In the genomic region with DNA sequence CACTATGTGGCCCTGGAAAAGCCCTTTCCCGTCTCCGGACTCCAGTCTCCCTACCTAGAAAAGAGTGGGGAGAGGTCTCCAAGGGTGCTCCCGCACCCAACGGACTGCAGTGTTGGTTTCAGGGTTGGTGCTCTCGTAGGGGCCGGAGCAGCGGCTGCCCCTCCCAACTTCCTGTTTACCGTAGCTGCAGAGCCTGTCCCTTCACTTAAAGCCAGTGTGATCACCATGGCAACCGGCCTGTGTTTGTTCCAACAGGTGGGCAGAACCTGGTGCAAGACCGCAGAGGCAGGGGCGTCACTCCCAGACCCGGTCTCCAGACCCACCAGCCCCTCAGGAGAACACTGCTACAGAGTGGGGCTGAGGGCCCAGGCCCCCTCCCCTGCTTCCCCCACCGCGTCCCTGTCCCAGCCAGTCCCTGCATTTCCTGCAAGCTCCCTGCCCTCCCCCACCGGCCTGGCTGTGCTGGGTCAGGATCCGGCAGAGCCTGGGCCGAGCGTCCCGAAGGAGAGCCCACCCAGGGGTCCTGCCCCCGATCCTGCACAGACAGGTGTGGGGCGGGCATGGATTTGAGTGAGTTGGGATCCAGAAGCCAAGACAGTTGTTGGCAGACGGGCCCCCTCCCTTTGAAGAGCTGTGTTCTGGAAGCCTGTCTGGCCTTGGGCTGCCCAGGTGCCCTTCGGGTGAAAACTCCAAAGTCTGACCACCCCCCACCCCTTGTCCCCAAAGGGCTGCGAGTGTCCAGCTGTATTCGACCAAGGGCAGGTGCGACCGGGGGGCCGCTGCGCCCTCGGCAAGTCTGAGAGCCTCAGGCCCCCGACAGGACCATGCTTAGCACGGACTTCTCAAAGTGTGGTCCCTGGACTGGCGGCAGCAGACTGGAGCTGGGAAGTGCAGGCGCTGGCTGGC, we compare ENCODE assay signal across 9 cellular contexts. TPM values are rescaled to one million over a fixed set of nuclear protein-coding genes. Genes with fewer than 3 reads are reported as not detected.
DNase-seq lines count a peak whose midpoint lies in the region; ATAC-seq lines count a peak whose summit lies in the region.
"Had no signal": no experiment of that assay in that cellular context is flagged by ENCODE, and none has a peak within 500 bp of the region (broad histone marks: within the 10 kb centered on the region; RNA-seq: fewer than 3 reads in every experiment).

No MANE protein-coding gene starts in this region.

- H3K4me3 Mint-ChIP-seq in T-helper 2 cell treated with Interferon-gamma antibody and Interleukin-4, amounts not matched to agents 5 μg/mL and 100 μg/mL, for 36 hours: peak overlapping the region; percentile 72

- peaks cover 6% of the 10 kb centered on the region for H3K9me3 ChIP-seq in Karpas-422 (ENCODE audit: low read length)
- no peaks in the 10 kb centered on the region for H3K9me3 ChIP-seq in mucosa of stomach (ENCODE audit: control insufficient read depth, low read length)

- no peak for ATAC-seq in HG03565 (IDR thresholded peaks at IDR 0.05; ENCODE audit: unreplicated experiment)
- ATAC-seq in HG03159 (IDR thresholded peaks at IDR 0.05; ENCODE audit: unreplicated experiment): no peak

- H3K79me2 ChIP-seq in Karpas-422 (ENCODE audit: low read length): no peaks in the 10 kb centered on the region

- H3K4me1 Mint-ChIP-seq in T-helper 2 cell treated with Interferon-gamma antibody and Interleukin-4, amounts not matched to agents 5 μg/mL and 100 μg/mL, for 36 hours (ENCODE audit: low read depth): peaks cover 12% of the 10 kb centered on the region

- H3K4me3 ChIP-seq in Karpas-422 (ENCODE audit: low read length) (no peak overlapping the region), mucosa of stomach (ENCODE audit: low read length) (peak overlapping the region; percentile 14)

- H3K36me3 ChIP-seq in Karpas-422 (ENCODE audit: insufficient read depth, low read length) (no peaks in the 10 kb centered on the region), mucosa of stomach (ENCODE audit: control insufficient read depth, insufficient read depth, low read length) (no peaks in the 10 kb centered on the region)

- no peaks in the 10 kb centered on the region for H4K20me1 ChIP-seq in Karpas-422 (ENCODE audit: insufficient read depth, low read depth, low read length)

- peak overlapping the region; percentile 65 for H3K27ac Mint-ChIP-seq in T-helper 2 cell treated with Interferon-gamma antibody and Interleukin-4, amounts not matched to agents 5 μg/mL and 100 μg/mL, for 36 hours

- H3K9me2 ChIP-seq in Karpas-422 (replicated peaks; ENCODE audit: insufficient read depth, low read length): no peaks in the 10 kb centered on the region

- H3K27me3 ChIP-seq in Karpas-422 (ENCODE audit: low read length) (no peaks in the 10 kb centered on the region), mucosa of stomach (ENCODE audit: control insufficient read depth, insufficient read depth, low read length) (peaks cover 52% of the 10 kb centered on the region)

- H3K27me3 Mint-ChIP-seq in T-helper 2 cell treated with Interferon-gamma antibody and Interleukin-4, amounts not matched to agents 5 μg/mL and 100 μg/mL, for 36 hours (ENCODE audit: low read depth): peaks cover 31% of the 10 kb centered on the region

- H3K9ac ChIP-seq in Karpas-422 (ENCODE audit: low read length) (no peak overlapping the region), mucosa of stomach (ENCODE audit: low read length) (peak overlapping the region; percentile 53)

- peaks cover 8% of the 10 kb centered on the region; the same call in 1 of the 2 replicates for H3K4me1 ChIP-seq in Karpas-422 (ENCODE audit: low read length)
- H3K4me1 ChIP-seq in mucosa of stomach (ENCODE audit: control insufficient read depth, insufficient read depth, low read length): peaks cover 24% of the 10 kb centered on the region

- peak; percentile 48 for DNase-seq in stimulated activated CD4-positive, alpha-beta T cell treated with anti-CD3 and anti-CD28 coated beads, Interleukin-15, amount 100 ng/mL, for 24 hours
- DNase-seq in stimulated activated CD4-positive, alpha-beta T cell treated with anti-CD3 and anti-CD28 coated beads, Interleukin-4, amount 100 ng/mL, for 1 hour: no peak
- DNase-seq in Karpas-422 (peak; percentile 82), epidermal melanocyte (ENCODE audit: insufficient read length, low spot score) (peak; percentile 54)
- no peak for DNase-seq in T-helper 2 cell treated with Interferon-gamma antibody and Interleukin-4, amounts not matched to agents 5 μg/mL and 100 μg/mL, for 36 hours (ENCODE audit: low spot score)

- H2AFZ ChIP-seq in Karpas-422 (ENCODE audit: low read length): no peak overlapping the region

- H3K36me3 Mint-ChIP-seq in T-helper 2 cell treated with Interferon-gamma antibody and Interleukin-4, amounts not matched to agents 5 μg/mL and 100 μg/mL, for 36 hours (ENCODE audit: low read depth): no peaks in the 10 kb centered on the region

- no peak overlapping the region for H3K27ac ChIP-seq in Karpas-422 (ENCODE audit: low read length)
- H3K27ac ChIP-seq: epithelial cell of prostate had no signal

- H3K9me3 Mint-ChIP-seq in T-helper 2 cell treated with Interferon-gamma antibody and Interleukin-4, amounts not matched to agents 5 μg/mL and 100 μg/mL, for 36 hours: no peaks in the 10 kb centered on the region

- no peak overlapping the region for H3K4me2 ChIP-seq in Karpas-422 (ENCODE audit: low read depth, low read length, poor library complexity, severe bottlenecking)

RNA-seq across cellular contexts. Expression of gene BAIAP3, which starts 1.5 kb away (rescaled TPM):
- 0.18 TPM in 1 of 2 replicates, not detected in the other for total RNA-seq in Karpas-422 (2014; rRNA removed; shearing (Covaris generic); ENCODE audit: low replicate concordance)

RNA-seq across cellular contexts. Expression of gene TSR3, which starts 19.7 kb away (rescaled TPM):
- total RNA-seq in Karpas-422 (2014; rRNA removed; shearing (Covaris generic); ENCODE audit: low replicate concordance): 20.1 and 70.0 TPM in 2 replicates

RNA-seq across cellular contexts. Expression of gene GNPTG, which starts 19.8 kb away (rescaled TPM):
- 19.6 and 39.1 TPM in 2 replicates for total RNA-seq in Karpas-422 (2014; rRNA removed; shearing (Covaris generic); ENCODE audit: low replicate concordance)

RNA-seq across cellular contexts. Expression of gene UBE2I, which starts 22.5 kb away (rescaled TPM):
- total RNA-seq in Karpas-422 (2014; rRNA removed; shearing (Covaris generic); ENCODE audit: low replicate concordance): 53.7 and 78.1 TPM in 2 replicates

Comparison
In these comparisons a context has a peak if more than half of its experiments do, and no peak if none do; other contexts are left out.
1. DNase-seq: peak in stimulated activated CD4-positive, alpha-beta T cell treated with anti-CD3 and anti-CD28 coated beads, Interleukin-15, amount 100 ng/mL, for 24 hours (single experiment), Karpas-422 (single experiment) and epidermal melanocyte (single experiment); none in stimulated activated CD4-positive, alpha-beta T cell treated with anti-CD3 and anti-CD28 coated beads, Interleukin-4, amount 100 ng/mL, for 1 hour (single experiment) and T-helper 2 cell treated with Interferon-gamma antibody and Interleukin-4, amounts not matched to agents 5 μg/mL and 100 μg/mL, for 36 hours (single experiment).